In genomic region chr9:613771-614347, GRCh38 we compare ENCODE assay signal across 8 cellular contexts.
DNase-seq lines count a peak whose midpoint lies in the region; ATAC-seq and TF ChIP-seq lines count a peak whose summit lies in the region.

No MANE protein-coding gene starts in this region.

- peak; percentile 75 for DNase-seq in CD1c-positive myeloid dendritic cell (ENCODE audit: extremely low spot score)
- peak; percentile 22 for DNase-seq in NCI-H774 (lab: John Stamatoyannopoulos, UW)
- peak; percentile 48 to 63 for DNase-seq in activated T-cell treated with anti-CD3 and anti-CD28 coated beads, Interleukin-2, amount 50 U/mL, for 48 hours
- peak; percentile 85 to 94 for DNase-seq in foreskin fibroblast
- DNase-seq in aorta, result peak; percentile 87 to 92

- H3K4me3 Mint-ChIP-seq in nephron, result no peak overlapping the region

- no peaks in the 10 kb centered on the region for H3K27me3 Mint-ChIP-seq in nephron (ENCODE audit: low read depth)

- H3K4me1 Mint-ChIP-seq in nephron, result peaks cover 31% of the 10 kb centered on the region

- no peaks in the 10 kb centered on the region for H3K36me3 Mint-ChIP-seq in nephron (ENCODE audit: low read depth)

- WGBS in aorta, 2 donors, result 0% methylated on average over 7 of the region's 7 CpGs

- H3K9me3 Mint-ChIP-seq in nephron, result no peaks in the 10 kb centered on the region

- H3K27me3 ChIP-seq in aorta (ENCODE audit: control insufficient read depth in 1 of 2, insufficient read depth in 2 of 2, low read length in 1 of 2), result no peaks in the 10 kb centered on the region

- H3K27ac ChIP-seq in aorta (ENCODE audit: low read depth in 1 of 2, low read length in 2 of 2), result peak overlapping the region in 1 of 2 donors; percentile 26

- ATAC-seq in GM18907 (IDR thresholded peaks at IDR 0.05; ENCODE audit: unreplicated experiment) (peak; percentile 92), HG03159 (IDR thresholded peaks at IDR 0.05; ENCODE audit: unreplicated experiment) (peak; percentile 90), aorta (ENCODE audit: low FRiP score) (peak; percentile 93)

- peak; percentile 94 for TF ChIP-seq CTCF in foreskin fibroblast (IDR thresholded peaks at IDR 0.05; ENCODE audit: low read depth, low read length)
- TF ChIP-seq CTCF in nephron (IDR thresholded peaks at IDR 0.05; ENCODE audit: unreplicated experiment in 3 of 3), result peak; percentile 78 to 86 (median 84)

- intact Hi-C loops in aorta (cut with DNase I), result loop anchor here (1.0 to 5.0 kb wide), 4 partner anchors 151 to 227 kb away; no protein-coding TSS in a partner anchor

- H3K4me3 ChIP-seq in foreskin fibroblast (ENCODE audit: low read depth in 1 of 2, low read length in 2 of 2) (no peak overlapping the region), aorta (ENCODE audit: low read length in 2 of 2) (no peak overlapping the region)

- no peaks in the 10 kb centered on the region for H3K36me3 ChIP-seq in aorta (ENCODE audit: control insufficient read depth in 1 of 2, insufficient read depth in 2 of 2, low read length in 1 of 2)

- H3K4me1 ChIP-seq in aorta (ENCODE audit: control insufficient read depth in 1 of 2, insufficient read depth in 2 of 2, low read length in 2 of 2), result peaks cover 0 to 5% of the 10 kb centered on the region in 2 donors

- H3K27ac Mint-ChIP-seq in nephron, result peak overlapping the region; percentile 3 to 74 (median 29)

- H3K9me3 ChIP-seq in aorta (ENCODE audit: control insufficient read depth, low read length), result no peaks in the 10 kb centered on the region

Comparison
In these comparisons a context has a peak if more than half of its experiments do, and no peak if none do; other contexts are left out.
1. DNase-seq: peak in every context shown above with its lines; median percentile 90 in foreskin fibroblast; 90 in aorta; 75 in CD1c-positive myeloid dendritic cell; 56 in activated T-cell treated with anti-CD3 and anti-CD28 coated beads, Interleukin-2, amount 50 U/mL, for 48 hours; 22 in NCI-H774.